In genomic region chr11:124875943-124876817, GRCh38 we compare ENCODE assay signal across 8 cellular contexts. TPM values are rescaled to one million over a fixed set of nuclear protein-coding genes. Genes with fewer than 3 reads are reported as not detected.
A peak's percentile ranks its signal among the peaks of the same experiment; 100 is the strongest.
DNase-seq lines count a peak whose midpoint lies in the region; ATAC-seq, FAIRE-seq and TF ChIP-seq lines count a peak whose summit lies in the region.

No MANE protein-coding gene starts in this region.

- DNase-seq in G401 (ENCODE audit: low spot score), result peak; percentile 76
- peak; percentile 87 for DNase-seq in H54 (ENCODE audit: insufficient read length, low spot score)
- DNase-seq in LNCaP clone FGC (ENCODE audit: low read depth), result peak; percentile 44
- peak; percentile 75 for DNase-seq in activated naive CD8-positive, alpha-beta T cell treated with anti-CD3 and anti-CD28 coated beads, Interleukin-2, amount 50 U/mL, for 16 hours (ENCODE audit: low read depth, low spot score)
- DNase-seq in heart left ventricle, result peak; percentile 89 to 91 (median 89)
- DNase-seq in pons (ENCODE audit: low spot score), result peak; percentile 86
- peak; percentile 84 for DNase-seq in transverse colon

- intact Hi-C loops in heart left ventricle (cut with DNase I), result loop anchor here in 8 of 10 donors (2.0 to 10.0 kb wide), 7 partner anchors 21 to 119 kb away; partner anchors contain the start of genes CCDC15 (in 5 of the 8) and ROBO4 (in 1 of the 8)
- intact Hi-C loops in transverse colon (cut with DNase I; ENCODE audit: low total_unique reads), result no loop called here

- no peak for TF ChIP-seq EP300 in transverse colon (IDR thresholded peaks at IDR 0.05; ENCODE audit: low read depth)

- no peak for FAIRE-seq in H54 (lab: Jason Lieb, UNC)

- H3K9ac ChIP-seq in SU-DHL-6 (ENCODE audit: low read length), result peak overlapping the region; percentile 51

- no peaks in the 10 kb centered on the region for H4K20me1 ChIP-seq in SU-DHL-6 (ENCODE audit: low read depth, low read length)

- H3K27me3 ChIP-seq in SU-DHL-6 (ENCODE audit: low read length) (no peaks in the 10 kb centered on the region), heart left ventricle (peaks cover 0 to 51% (median 14%) of the 10 kb centered on the region in 9 donors), transverse colon (peaks cover 30% of the 10 kb centered on the region)

- H3F3A ChIP-seq in SU-DHL-6 (ENCODE audit: insufficient read depth), result no peaks in the 10 kb centered on the region

- H3K36me3 ChIP-seq in SU-DHL-6 (ENCODE audit: low read length), result no peaks in the 10 kb centered on the region
- no peaks in the 10 kb centered on the region for H3K36me3 ChIP-seq in heart left ventricle
- no peaks in the 10 kb centered on the region for H3K36me3 ChIP-seq in transverse colon

- H3K9me3 ChIP-seq in SU-DHL-6 (ENCODE audit: insufficient read depth, low read length) (no peaks in the 10 kb centered on the region), heart left ventricle (no peaks in the 10 kb centered on the region), transverse colon (no peaks in the 10 kb centered on the region)

- H3K4me1 ChIP-seq in heart left ventricle (peaks cover 0 to 31% (median 20%) of the 10 kb centered on the region in 12 donors), transverse colon (peaks cover 0 to 17% (median 9%) of the 10 kb centered on the region in 4 donors)

- ATAC-seq in heart left ventricle, result peak; percentile 79 to 92 (median 90)

- H3K27ac ChIP-seq in SU-DHL-6 (ENCODE audit: low read depth, low read length), result no peak overlapping the region
- H3K27ac ChIP-seq in heart left ventricle, result peak overlapping the region; percentile 70 to 98 (median 88)
- peak overlapping the region; percentile 70 to 88 (median 86) for H3K27ac ChIP-seq in transverse colon

- peak overlapping the region; percentile 69 for H3K4me2 ChIP-seq in SU-DHL-6 (ENCODE audit: low read depth, low read length, poor library complexity, severe bottlenecking)

- 1 to 4% (median 2%) methylated on average over 29 to 69 of the region's 69 CpGs for WGBS in heart left ventricle, 4 donors
- WGBS in transverse colon (ENCODE audit: low coverage in 1 of 2), 2 donors, result 2% methylated on average over 38 of the region's 69 CpGs; no CpG with 5 or more reads in 1 of the 2 donors

- H3K9me2 ChIP-seq in SU-DHL-6 (replicated peaks; ENCODE audit: insufficient read depth, low read length), result no peaks in the 10 kb centered on the region

- H2AFZ ChIP-seq in SU-DHL-6 (ENCODE audit: low read depth, low read length, severe bottlenecking), result peak overlapping the region; percentile 81

- H3K4me3 ChIP-seq in LNCaP clone FGC (ENCODE audit: low read depth, low read length) (peak overlapping the region; percentile 53), SU-DHL-6 (ENCODE audit: insufficient read depth, low read length, poor library complexity, severe bottlenecking) (peak overlapping the region; percentile 55), heart left ventricle (peak overlapping the region; percentile 1 to 82 (median 60)), transverse colon (peak overlapping the region; percentile 33 to 65 (median 42))

- no peaks in the 10 kb centered on the region for H3K79me2 ChIP-seq in SU-DHL-6 (ENCODE audit: insufficient read depth, low read length)

- TF ChIP-seq CTCF in LNCaP clone FGC (IDR thresholded peaks at IDR 0.05; ENCODE audit: control insufficient read depth, extremely low read depth, insufficient read depth) (peak; percentile 94), SU-DHL-6 (IDR thresholded peaks at IDR 0.05; ENCODE audit: insufficient read depth, low read length, poor library complexity, severe bottlenecking) (peak; percentile 67), heart left ventricle (IDR thresholded peaks at IDR 0.05) (peak; percentile 47 to 92 (median 76)), transverse colon (IDR thresholded peaks at IDR 0.05) (peak; percentile 47 to 86 (median 73))

- in situ Hi-C loops in G401 (cut with HindIII; ENCODE audit: low sequenced_read_pairs), result no loop called here
- in situ Hi-C loops in transverse colon (cut with MboI; ENCODE audit: low pct_ligation_motif_present in 1 of 4, low pct_unique_long_range_greater_than_20kb in 1 of 4, low sequenced_read_pairs in 3 of 4), result no loop called here

- TF ChIP-seq POLR2A in H54 (IDR thresholded peaks at IDR 0.05; ENCODE audit: low read depth, low read length) (peak; percentile 31), heart left ventricle (IDR thresholded peaks at IDR 0.05) (no peak), transverse colon (IDR thresholded peaks at IDR 0.05) (peak; percentile 35)

RNA-seq across cellular contexts. Expression of gene ROBO3, which starts 10.9 kb away (rescaled TPM):
- 8.1 and 12.3 TPM in 2 replicates for total RNA-seq in G401 (2014; rRNA removed; shearing (Covaris generic))
- total RNA-seq in heart left ventricle, result 10 to 100 TPM in 1 of 9 donors, 1 to 10 TPM in 8; 2.5 to 18.6 (median 3.2) TPM
- 1 to 10 TPM; 2.8 to 8.1 TPM for polyA plus RNA-seq in heart left ventricle
- total RNA-seq in transverse colon, result 10 to 100 TPM in 2 of 4 donors, 1 to 10 TPM in 2; 5.6 to 38.6 (median 17.0) TPM

RNA-seq across cellular contexts. Expression of gene ROBO4, which starts 21.5 kb away (rescaled TPM):
- total RNA-seq in G401 (2014; rRNA removed; shearing (Covaris generic)), result not detected in 2 replicates
- total RNA-seq in heart left ventricle (10 to 100 TPM; 16.3 to 63.5 (median 27.1) TPM), transverse colon (10 to 100 TPM in 1 of 4 donors, 1 to 10 TPM in 3; 4.8 to 31.8 (median 6.4) TPM)
- polyA plus RNA-seq in heart left ventricle, result 10 to 100 TPM; 17.7 to 21.8 TPM

RNA-seq across cellular contexts. Expression of gene HEPN1, which starts 42.9 kb away (rescaled TPM):
- total RNA-seq in G401 (2014; rRNA removed; shearing (Covaris generic)), result not detected in 2 replicates
- not detected for total RNA-seq in heart left ventricle
- not detected for polyA plus RNA-seq in heart left ventricle
- not detected for total RNA-seq in transverse colon

RNA-seq across cellular contexts. Expression of gene HEPACAM, which starts 59.7 kb away (rescaled TPM):
- total RNA-seq in G401 (2014; rRNA removed; shearing (Covaris generic)), result not detected in 2 replicates
- total RNA-seq in heart left ventricle (1 to 10 TPM in 2 of 9 donors, under 1 TPM in 4, not detected in 3; 0.07 to 2.6 (median 0.26) TPM), transverse colon (under 1 TPM in 2 of 4 donors, not detected in 2; 0.14 to 0.37 TPM)
- under 1 TPM in 1 of 2 donors, not detected in 1; 0.58 TPM for polyA plus RNA-seq in heart left ventricle

Comparison
In these comparisons a context has a peak if more than half of its experiments do, and no peak if none do; other contexts are left out.
1. POLR2A ChIP-seq: peak in H54 (single experiment) and transverse colon (single experiment); none in heart left ventricle (0 of 2).
2. Peak in every context shown above with its lines, with median percentiles within 50 percentile points of each other: DNase-seq, H3K4me3 ChIP-seq and CTCF ChIP-seq.